ENCODE assay signal across 14 cellular contexts in genomic region chr15:29759596-29759995, GRCh38.
DNase-seq lines count a peak whose midpoint lies in the region; ATAC-seq and TF ChIP-seq lines count a peak whose summit lies in the region.
"Had no signal": no experiment of that assay in that cellular context is flagged by ENCODE, and none has a peak within 500 bp of the region (broad histone marks: within the 10 kb centered on the region; RNA-seq: fewer than 3 reads in every experiment).

No MANE protein-coding gene starts in this region.

- no peaks in the 10 kb centered on the region for H3K9me3 ChIP-seq in H9 (ENCODE audit: control insufficient read depth, low read depth, low read length)
- H3K9me3 ChIP-seq in mesodermal cell (ENCODE audit: control insufficient read depth, low read length) = no peaks in the 10 kb centered on the region
- H3K9me3 ChIP-seq in testis = no peaks in the 10 kb centered on the region
- H3K9me3 ChIP-seq: BLaER1 treated with 17β-estradiol and CSF1 and Interleukin-3, amounts not matched to agents 10 nM and 100 nM had no signal

- no peak overlapping the region for H3T11ph ChIP-seq in H9 (ENCODE audit: low read length)

- H3K27ac Mint-ChIP-seq in H9 (peak overlapping the region in 2 of 3 experiments; percentile 2 to 3; a peak in 2 of 7 replicates), WTC11 (peak overlapping the region; percentile 85), endothelial cell (ENCODE audit: unreplicated experiment) (peak overlapping the region; percentile 38)
- H3K27ac Mint-ChIP-seq: CD4-positive, CD25-positive, alpha-beta regulatory T cell had no signal

- peaks cover 2% of the 10 kb centered on the region; the same call in 1 of the 2 replicates for H3K4me1 ChIP-seq in H9 (ENCODE audit: insufficient read depth, low read length)
- no peaks in the 10 kb centered on the region for H3K4me1 ChIP-seq in mesodermal cell (ENCODE audit: control insufficient read depth, insufficient read depth, low read length, poor library complexity, severe bottlenecking)
- peaks cover 5% of the 10 kb centered on the region for H3K4me1 ChIP-seq in testis

- H3K56ac ChIP-seq in H9 (ENCODE audit: insufficient read length, low read depth, low read length) = no peak overlapping the region

- no peak overlapping the region for H3K18ac ChIP-seq in H9 (ENCODE audit: insufficient read length, low read depth, low read length)

- no peak overlapping the region for H2BK20ac ChIP-seq in H9 (ENCODE audit: low read depth, low read length, poor library complexity, severe bottlenecking)

- H3K9ac ChIP-seq in H9 (ENCODE audit: extremely low read depth, insufficient read length, low read length) = no peak overlapping the region
- H3K9ac ChIP-seq: BLaER1 treated with 17β-estradiol and CSF1 and Interleukin-3, amounts not matched to agents 10 nM and 100 nM; GM23248 had no signal

- ATAC-seq in WTC11 = no peak
- ATAC-seq: GM12878 had no signal

- peaks cover 83% of the 10 kb centered on the region for H3K36me3 ChIP-seq in mesodermal cell (ENCODE audit: control insufficient read depth, insufficient read depth, low read length)
- H3K36me3 ChIP-seq in testis (ENCODE audit: low read depth, missing control alignments) = no peaks in the 10 kb centered on the region
- H3K36me3 ChIP-seq: BLaER1 treated with 17β-estradiol and CSF1 and Interleukin-3, amounts not matched to agents 10 nM and 100 nM had no signal

- no peak overlapping the region for H3K23ac ChIP-seq in H9 (ENCODE audit: insufficient read length, low read depth, low read length)

- H4K8ac ChIP-seq in H9 (replicated peaks; ENCODE audit: insufficient read length, low read depth, low read length) = no peak overlapping the region

- no peak overlapping the region for H3K14ac ChIP-seq in H9 (ENCODE audit: insufficient read depth, low read length)

- H2BK12ac ChIP-seq in H9 (ENCODE audit: insufficient read length, low read depth, low read length) = no peak overlapping the region

- intact Hi-C loops in testis (cut with DNase I; ENCODE audit: low total_unique reads) = no loop called here

- no peaks in the 10 kb centered on the region for H3K23me2 ChIP-seq in H9 (ENCODE audit: insufficient read length, low read depth, low read length, poor library complexity, severe bottlenecking)

- TF ChIP-seq CTCF in H9 (conservative IDR thresholded peaks at IDR 0.05) (no peak), WTC11 (IDR thresholded peaks at IDR 0.05) (no peak), endothelial cell (IDR thresholded peaks at IDR 0.05; ENCODE audit: unreplicated experiment) (no peak), testis (IDR thresholded peaks at IDR 0.05) (no peak)

- CTCF ChIA-PET in WTC11 (lab: Charles Lee) = no interaction called here

- DNase-seq in H9 = no peak
- DNase-seq in WTC11 (ENCODE audit: low spot score) = no peak
- no peak for DNase-seq in endothelial cell (ENCODE audit: low spot score)
- DNase-seq in caudate nucleus (lab: John Stamatoyannopoulos, UW) = no peak
- no peak for DNase-seq in SK-N-DZ (ENCODE audit: low spot score)
- no peak for DNase-seq in testis
- DNase-seq in Kasumi-1 (lab: John Stamatoyannopoulos, UW) = no peak
- DNase-seq: ACHN; CD4-positive, CD25-positive, alpha-beta regulatory T cell; GM23248; H7 had no signal

- H3K9me3 Mint-ChIP-seq in H9 = no peaks in the 10 kb centered on the region
- H3K9me3 Mint-ChIP-seq in WTC11 = peaks cover under 1% of the 10 kb centered on the region
- no peaks in the 10 kb centered on the region for H3K9me3 Mint-ChIP-seq in endothelial cell (ENCODE audit: unreplicated experiment)
- H3K9me3 Mint-ChIP-seq: CD4-positive, CD25-positive, alpha-beta regulatory T cell had no signal

- peaks cover 6% of the 10 kb centered on the region for H3K79me1 ChIP-seq in H9 (ENCODE audit: insufficient read depth, low read depth, low read length, poor library complexity, severe bottlenecking)

- 0 out of 2 replicates have a peak, but pooled peaks cover 2% of the 10 kb centered on the region for H3K79me2 ChIP-seq in H9 (ENCODE audit: insufficient read depth, low read length)

- H3K4me1 Mint-ChIP-seq in H9 = peaks cover 44% of the 10 kb centered on the region in 2 experiments
- peaks cover 60% of the 10 kb centered on the region for H3K4me1 Mint-ChIP-seq in WTC11
- H3K4me1 Mint-ChIP-seq in endothelial cell (ENCODE audit: unreplicated experiment) = peaks cover 35% of the 10 kb centered on the region
- H3K4me1 Mint-ChIP-seq: CD4-positive, CD25-positive, alpha-beta regulatory T cell had no signal

- H3K36me3 Mint-ChIP-seq in H9 (ENCODE audit: insufficient read depth in 1 of 3, low read depth in 3 of 3) (peaks cover 19 to 52% (median 44%) of the 10 kb centered on the region in 3 experiments; a peak in 6 of 7 replicates), WTC11 (peaks cover 46% of the 10 kb centered on the region), endothelial cell (ENCODE audit: low read depth, unreplicated experiment) (peaks cover 39% of the 10 kb centered on the region)
- H3K36me3 Mint-ChIP-seq: CD4-positive, CD25-positive, alpha-beta regulatory T cell had no signal

- H4K20me1 ChIP-seq in H9 (ENCODE audit: control insufficient read depth, insufficient read depth, insufficient read length) = no peaks in the 10 kb centered on the region
- H4K20me1 ChIP-seq: BLaER1 treated with 17β-estradiol and CSF1 and Interleukin-3, amounts not matched to agents 10 nM and 100 nM had no signal

- H3K4me3 ChIP-seq in mesodermal cell (ENCODE audit: extremely low read depth, insufficient read depth, low read length, poor library complexity, severe bottlenecking) = no peak overlapping the region
- H3K4me3 ChIP-seq in testis = no peak overlapping the region
- H3K4me3 ChIP-seq: BLaER1 treated with 17β-estradiol and CSF1 and Interleukin-3, amounts not matched to agents 10 nM and 100 nM; GM12878; GM23248 had no signal

- no peak overlapping the region for H3K4me2 ChIP-seq in H9 (ENCODE audit: insufficient read depth, insufficient read length, low read length)
- H3K4me2 ChIP-seq: BLaER1 treated with 17β-estradiol and CSF1 and Interleukin-3, amounts not matched to agents 10 nM and 100 nM had no signal

- H3K27me3 Mint-ChIP-seq in H9 (ENCODE audit: low read depth) (no peaks in the 10 kb centered on the region), WTC11 (ENCODE audit: low read depth) (no peaks in the 10 kb centered on the region), endothelial cell (ENCODE audit: unreplicated experiment) (peaks cover 4% of the 10 kb centered on the region)

- no peak overlapping the region for H3K27ac ChIP-seq in H9 (ENCODE audit: insufficient read length, low read depth, low read length)
- peak overlapping the region; percentile 48 for H3K27ac ChIP-seq in mesodermal cell (ENCODE audit: low read depth, low read length, severe bottlenecking)
- no peak overlapping the region for H3K27ac ChIP-seq in caudate nucleus (ENCODE audit: low read depth, low read length)
- no peak overlapping the region for H3K27ac ChIP-seq in testis
- H3K27ac ChIP-seq: BLaER1 treated with 17β-estradiol and CSF1 and Interleukin-3, amounts not matched to agents 10 nM and 100 nM; GM23248 had no signal

- TF ChIP-seq POLR2A in testis (IDR thresholded peaks at IDR 0.05) = no peak

- no peak overlapping the region for H2BK15ac ChIP-seq in H9 (ENCODE audit: low read depth, low read length)

- H3K27me3 ChIP-seq in H9 (ENCODE audit: insufficient read depth, low read length) (no peaks in the 10 kb centered on the region), testis (no peaks in the 10 kb centered on the region)

- H4K91ac ChIP-seq in H9 (ENCODE audit: insufficient read length, low read depth, low read length) = no peak overlapping the region

- H2BK120ac ChIP-seq in H9 (ENCODE audit: low read depth, low read length, poor library complexity, severe bottlenecking) = no peak overlapping the region

- WGBS in H9 (ENCODE audit: extremely low coverage, insufficient read length, low lambda C conversion rate) = no CpG with 5 or more reads among the region's 2 CpGs
- WGBS in mesodermal cell (ENCODE audit: insufficient coverage in 2 of 2), 2 experiments = 100% methylated on average over 2 of the region's 2 CpGs
- 93 to 99% methylated on average over 2 of the region's 2 CpGs for WGBS in testis, 2 donors

- H4K5ac ChIP-seq in H9 (ENCODE audit: insufficient read length, low read depth, low read length) = no peak overlapping the region

- no peak overlapping the region for H3K4me3 Mint-ChIP-seq in H9
- H3K4me3 Mint-ChIP-seq in WTC11 = no peak overlapping the region
- H3K4me3 Mint-ChIP-seq in endothelial cell (ENCODE audit: unreplicated experiment) = peak overlapping the region; percentile 12

- no peak overlapping the region for H2BK5ac ChIP-seq in H9 (ENCODE audit: insufficient read length, low read length)

- no peak overlapping the region for H2AK5ac ChIP-seq in H9 (ENCODE audit: insufficient read length, low read length)

- H3K4ac ChIP-seq in H9 (ENCODE audit: low read depth, low read length) = no peak overlapping the region

- POLR2A ChIA-PET in WTC11 (lab: Charles Lee) = no interaction called here

- H2AFZ ChIP-seq in H9 (ENCODE audit: low read length) = no peak overlapping the region
- H2AFZ ChIP-seq: GM23248 had no signal

TF ChIP-seq in WTC11, 78 proteins besides CTCF, POLR2A, EP300 and RAD21 (continues in another document):
- TF ChIP-seq ZNF425 (CRISPR knock-in tag; conservative IDR thresholded peaks at IDR 0.05) (no peak), ZNF317 (CRISPR knock-in tag; IDR thresholded peaks at IDR 0.05; ENCODE audit: borderline replicate concordance, low read depth) (no peak), OVOL2 (CRISPR knock-in tag; IDR thresholded peaks at IDR 0.05; ENCODE audit: borderline replicate concordance) (no peak), ELF4 (CRISPR knock-in tag; IDR thresholded peaks at IDR 0.05; ENCODE audit: low read depth) (no peak)

Comparison
In these comparisons a context has a peak if more than half of its experiments do, and no peak if none do; other contexts are left out.
1. H3K27ac Mint-ChIP-seq: peak in every context shown above with its lines; median percentile 85 in WTC11; 38 in endothelial cell; 2 in H9.